Comparison of ENCODE assay signal across 10 cellular contexts in genomic region chr1:75133754-75134655, GRCh38. TPM values are rescaled to one million over a fixed set of nuclear protein-coding genes. Genes with fewer than 3 reads are reported as not detected.
DNase-seq lines count a peak whose midpoint lies in the region.
"Had no signal": no experiment of that assay in that cellular context is flagged by ENCODE, and none has a peak within 500 bp of the region (broad histone marks: within the 10 kb centered on the region; RNA-seq: fewer than 3 reads in every experiment).

LHX8 (plus strand) TSS chr1:75134388; CDS start chr1:75136615, 2,227 bp downstream.

- H3K27me3 Mint-ChIP-seq in activated T-cell treated with anti-CD3 and anti-CD28 coated beads, Interleukin-2, amount 50 U/mL, for 24 hours, result peaks cover 92% of the 10 kb centered on the region
- peaks cover 89% of the 10 kb centered on the region for H3K27me3 Mint-ChIP-seq in activated CD4-positive, alpha-beta memory T cell treated with anti-CD3 and anti-CD28 coated beads, Interleukin-2, amount 10 ng/mL, durations not matched to agents 7 days and 5 days

- H3K27ac Mint-ChIP-seq in activated T-cell treated with anti-CD3 and anti-CD28 coated beads, Interleukin-2, amount 50 U/mL, for 24 hours, result peak within 1 kb of the TSS; percentile 54
- peak within 1 kb of the TSS; percentile 10 for H3K27ac Mint-ChIP-seq in activated CD4-positive, alpha-beta memory T cell treated with anti-CD3 and anti-CD28 coated beads, Interleukin-2, amount 10 ng/mL, durations not matched to agents 7 days and 5 days

- peaks cover 100% of the 10 kb centered on the region for H3K27me3 ChIP-seq in iPS-20b (ENCODE audit: insufficient read depth, low read length)
- peaks cover 62 to 91% (median 83%) of the 10 kb centered on the region in 5 donors for H3K27me3 ChIP-seq in subcutaneous abdominal adipose tissue (ENCODE audit: control insufficient read depth in 5 of 5, insufficient read depth in 4 of 5, low read length in 5 of 5)

- H3K36me3 Mint-ChIP-seq in activated T-cell treated with anti-CD3 and anti-CD28 coated beads, Interleukin-2, amount 50 U/mL, for 24 hours (ENCODE audit: low read depth), result no peaks in the 10 kb centered on the region
- H3K36me3 Mint-ChIP-seq in activated CD4-positive, alpha-beta memory T cell treated with anti-CD3 and anti-CD28 coated beads, Interleukin-2, amount 10 ng/mL, durations not matched to agents 7 days and 5 days (ENCODE audit: low read depth), result peaks cover 6% of the 10 kb centered on the region

- POLR2A ChIA-PET in activated CD4-positive, alpha-beta memory T cell treated with anti-CD3 and anti-CD28 coated beads, Interleukin-2, amount 10 ng/mL, durations not matched to agents 7 days and 5 days (lab: Charles Lee), result no interaction called here

- CTCF ChIA-PET in activated CD4-positive, alpha-beta memory T cell treated with anti-CD3 and anti-CD28 coated beads, Interleukin-2, amount 10 ng/mL, durations not matched to agents 7 days and 5 days (lab: Charles Lee), result no interaction called here

- H3K4me3 Mint-ChIP-seq in activated T-cell treated with anti-CD3 and anti-CD28 coated beads, Interleukin-2, amount 50 U/mL, for 24 hours, result peak within 1 kb of the TSS; percentile 67
- peak within 1 kb of the TSS; percentile 68 for H3K4me3 Mint-ChIP-seq in activated CD4-positive, alpha-beta memory T cell treated with anti-CD3 and anti-CD28 coated beads, Interleukin-2, amount 10 ng/mL, durations not matched to agents 7 days and 5 days

- peaks cover 2% of the 10 kb centered on the region for H3K9me3 Mint-ChIP-seq in activated T-cell treated with anti-CD3 and anti-CD28 coated beads, Interleukin-2, amount 50 U/mL, for 24 hours
- H3K9me3 Mint-ChIP-seq in activated CD4-positive, alpha-beta memory T cell treated with anti-CD3 and anti-CD28 coated beads, Interleukin-2, amount 10 ng/mL, durations not matched to agents 7 days and 5 days, result no peaks in the 10 kb centered on the region

- H3K36me3 ChIP-seq in iPS-20b (ENCODE audit: insufficient read depth, low read depth, low read length), result no peaks in the 10 kb centered on the region
- no peaks in the 10 kb centered on the region for H3K36me3 ChIP-seq in subcutaneous abdominal adipose tissue (ENCODE audit: control insufficient read depth in 5 of 5, insufficient read depth in 5 of 5, low read length in 5 of 5)

- H3K4me1 ChIP-seq in iPS-20b (ENCODE audit: insufficient read depth, low read length) (peaks cover 38% of the 10 kb centered on the region), subcutaneous abdominal adipose tissue (ENCODE audit: control insufficient read depth in 5 of 5, insufficient read depth in 5 of 5, low read length in 5 of 5) (peaks cover 0 to 22% (median 18%) of the 10 kb centered on the region in 5 donors)

- no peaks in the 10 kb centered on the region for H3K9me3 ChIP-seq in iPS-20b (ENCODE audit: insufficient read depth, low read depth, low read length)
- no peaks in the 10 kb centered on the region for H3K9me3 ChIP-seq in subcutaneous abdominal adipose tissue (ENCODE audit: control insufficient read depth in 5 of 5, low read length in 5 of 5)

- H3K27ac ChIP-seq in iPS-20b (ENCODE audit: low read length) (no peak within 1 kb of the TSS), subcutaneous abdominal adipose tissue (ENCODE audit: low read depth, low read length) (no peak within 1 kb of the TSS)

- peaks cover 18% of the 10 kb centered on the region for H3K4me1 Mint-ChIP-seq in activated T-cell treated with anti-CD3 and anti-CD28 coated beads, Interleukin-2, amount 50 U/mL, for 24 hours (ENCODE audit: low read depth)
- H3K4me1 Mint-ChIP-seq in activated CD4-positive, alpha-beta memory T cell treated with anti-CD3 and anti-CD28 coated beads, Interleukin-2, amount 10 ng/mL, durations not matched to agents 7 days and 5 days, result peaks cover 12% of the 10 kb centered on the region

- no peak for DNase-seq in activated T-cell treated with anti-CD3 and anti-CD28 coated beads, Interleukin-2, amount 50 U/mL, for 24 hours
- no peak for DNase-seq in activated T-cell treated with anti-CD3 and anti-CD28 coated beads, Interleukin-2, amount 50 U/mL, for 1 hour
- no peak for DNase-seq in activated CD4-positive, alpha-beta memory T cell treated with anti-CD3 and anti-CD28 coated beads, Interleukin-2, amount 10 ng/mL, durations not matched to agents 7 days and 5 days
- no peak for DNase-seq in SW480 (ENCODE audit: low spot score)
- no peak for DNase-seq in stimulated activated naive CD4-positive, alpha-beta T cell treated with Interleukin-2 at 50 U/mL for 16 hours (lab: John Stamatoyannopoulos, UW)
- no peak for DNase-seq in HT-29 (ENCODE audit: low spot score)
- DNase-seq: activated CD4-positive, alpha-beta T cell treated with anti-CD3 and anti-CD28 coated beads for 4 hours; NCI-H2029 had no signal

- peak within 1 kb of the TSS; percentile 66 for H3K4me3 ChIP-seq in iPS-20b (ENCODE audit: low read length)
- H3K4me3 ChIP-seq in subcutaneous abdominal adipose tissue (ENCODE audit: low read depth in 1 of 5, low read length in 5 of 5), result peak within 1 kb of the TSS in 4 of 5 donors; percentile 47 to 55 (median 53)

- H3K9ac ChIP-seq in iPS-20b (ENCODE audit: low read depth, low read length), result peak within 1 kb of the TSS; percentile 1; the same call in 1 of the 2 replicates
- H3K9ac ChIP-seq in subcutaneous abdominal adipose tissue (ENCODE audit: low read length in 5 of 5), result no peak within 1 kb of the TSS

RNA-seq across cellular contexts. Expression of gene LHX8, which starts in this region (rescaled TPM):
- not detected for total RNA-seq in activated CD4-positive, alpha-beta memory T cell treated with anti-CD3 and anti-CD28 coated beads, Interleukin-2, amount 10 ng/mL, durations not matched to agents 7 days and 5 days
- total RNA-seq in HT-29 (2014; rRNA removed; shearing (Covaris generic)), result not detected in 2 replicates
